Comparison of ENCODE assay signal across 1 cellular context in genomic region chr11:93051181-93051580, GRCh38.
TF ChIP-seq lines count a peak whose summit lies in the region.

No MANE protein-coding gene starts in this region.

TF ChIP-seq in SK-N-SH treated with all-trans-retinoic acid at 6 μM for 48 hours, 23 proteins besides CTCF, POLR2A, EP300 and RAD21 (continued from another document):
- no peak for TF ChIP-seq TOX (CRISPR knock-in tag; IDR thresholded peaks at IDR 0.05; ENCODE audit: borderline replicate concordance)
- TF ChIP-seq ZNF8 (CRISPR knock-in tag; IDR thresholded peaks at IDR 0.05), result no peak
- TF ChIP-seq ZNF70 (CRISPR knock-in tag; IDR thresholded peaks at IDR 0.05), result no peak
- TF ChIP-seq ARNTL (CRISPR knock-in tag; IDR thresholded peaks at IDR 0.05; ENCODE audit: borderline replicate concordance, low read depth), result no peak
